Comparison of ENCODE assay signal across 1 cellular context in genomic region chr1:10703702-10704101, GRCh38.
TF ChIP-seq lines count a peak whose summit lies in the region.

No MANE protein-coding gene starts in this region.

TF ChIP-seq in GM23338, 12 proteins besides CTCF, POLR2A, EP300 and RAD21:
- TF ChIP-seq ZNF462 (CRISPR knock-in tag; IDR thresholded peaks at IDR 0.05) (no peak), STAT1 (IDR thresholded peaks at IDR 0.05; ENCODE audit: unreplicated experiment) (no peak)
